Comparison of ENCODE assay signal across 8 cellular contexts in the genomic region with DNA sequence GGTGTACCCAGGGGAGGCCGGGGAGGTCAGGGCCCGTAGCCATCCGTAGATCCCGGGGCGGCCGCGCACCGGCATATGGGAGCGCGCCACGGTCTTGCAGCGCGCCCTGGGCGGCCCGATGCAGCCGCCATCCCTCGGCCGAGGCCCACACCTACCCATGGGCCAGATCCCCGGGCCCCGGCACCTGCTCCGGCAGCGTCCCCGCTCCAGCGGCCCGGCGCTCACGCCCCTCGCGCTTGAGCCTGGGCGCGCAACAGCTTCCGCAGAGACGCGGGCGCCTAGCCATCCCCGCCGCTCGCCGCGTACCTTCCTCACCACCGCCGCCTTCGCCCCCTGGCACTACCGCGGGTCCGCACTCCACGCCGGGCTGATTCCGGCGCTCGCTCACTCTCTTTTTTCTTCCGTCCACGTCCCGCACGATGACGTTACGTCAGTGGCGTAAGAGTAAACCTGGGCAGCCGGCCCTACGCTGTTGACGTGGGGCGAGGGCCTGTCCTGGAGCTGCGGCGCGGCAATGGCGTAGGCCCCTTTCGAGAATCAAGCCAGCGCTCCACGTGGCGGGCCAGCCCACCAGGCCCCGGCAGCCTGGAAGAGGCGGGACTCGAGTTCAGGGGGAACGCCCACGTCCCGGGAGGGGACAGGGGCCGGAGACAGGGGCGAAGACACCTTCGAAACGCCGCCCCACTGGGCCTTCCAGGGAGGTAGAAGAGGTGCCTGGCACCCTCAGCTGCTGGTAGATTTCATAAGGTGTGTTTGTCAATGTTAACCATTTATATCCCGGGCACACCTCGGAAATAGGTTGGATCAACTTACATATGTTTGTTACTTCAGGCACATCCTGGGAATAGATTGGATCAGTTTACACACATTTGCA. TPM values are rescaled to one million over a fixed set of nuclear protein-coding genes. Genes with fewer than 3 reads are reported as not detected.
DNase-seq lines count a peak whose midpoint lies in the region; TF ChIP-seq lines count a peak whose summit lies in the region.

A gene (minus strand): TSS at position 421 of the 874 bp plus-strand sequence. CDS start 3,334 bp downstream, outside the sequence.

- H3K4me3 ChIP-seq in foreskin fibroblast (ENCODE audit: low read depth in 1 of 2, low read length in 2 of 2) (peak within 1 kb of the TSS; percentile 85 to 92), neural progenitor cell (peak within 1 kb of the TSS; percentile 85), stomach smooth muscle (ENCODE audit: low read length in 2 of 2) (peak within 1 kb of the TSS; percentile 71 to 88)

- H3K36me3 ChIP-seq in ES-I3 (ENCODE audit: insufficient read depth, low read length) (peaks cover 10% of the 10 kb centered on the region), neural progenitor cell (peaks cover 8% of the 10 kb centered on the region), stomach smooth muscle (ENCODE audit: control insufficient read depth in 2 of 2, insufficient read depth in 2 of 2, low read length in 2 of 2) (peaks cover 3 to 4% of the 10 kb centered on the region in 2 donors)

- peaks cover 7% of the 10 kb centered on the region for H3K9me3 Mint-ChIP-seq in neural progenitor cell

- H3K9me3 ChIP-seq in ES-I3 (ENCODE audit: control insufficient read depth, insufficient read depth, low read length) (no peaks in the 10 kb centered on the region), neural progenitor cell (ENCODE audit: low read depth) (no peaks in the 10 kb centered on the region), stomach smooth muscle (ENCODE audit: control insufficient read depth in 2 of 2, low read length in 2 of 2) (no peaks in the 10 kb centered on the region)

- peak within 1 kb of the TSS; percentile 85 for H3K4me2 ChIP-seq in neural progenitor cell

- peak within 1 kb of the TSS; percentile 82 for H3K9ac ChIP-seq in ES-I3 (ENCODE audit: low read depth, low read length)
- H3K9ac ChIP-seq in neural progenitor cell, result peak within 1 kb of the TSS; percentile 59
- peak within 1 kb of the TSS; percentile 69 to 75 for H3K9ac ChIP-seq in stomach smooth muscle (ENCODE audit: low read length in 2 of 2)

- H4K20me1 ChIP-seq in neural progenitor cell (ENCODE audit: low read depth), result peaks cover 5% of the 10 kb centered on the region

- DNase-seq in GOT3 (lab: John Stamatoyannopoulos, UW) (peak; percentile 82), LHCN-M2 (ENCODE audit: low read depth) (peak; percentile 85), SIG-M5 treated with dmso at 0.1 percent for 504 hours (lab: John Stamatoyannopoulos, UW; ENCODE audit: unreplicated experiment) (peak; percentile 84), activated gamma-delta T cell (lab: John Stamatoyannopoulos, UW) (peak; percentile 74), foreskin fibroblast (peak; percentile 88 to 97), neural progenitor cell (ENCODE audit: low spot score) (peak; percentile 94)

- peaks cover 13% of the 10 kb centered on the region for H3K4me1 Mint-ChIP-seq in neural progenitor cell

- TF ChIP-seq CTCF in foreskin fibroblast (IDR thresholded peaks at IDR 0.05; ENCODE audit: low read depth, low read length) (no peak), neural progenitor cell (IDR thresholded peaks at IDR 0.05) (no peak)

- H3K79me2 ChIP-seq in neural progenitor cell (ENCODE audit: low read depth), result peaks cover 33% of the 10 kb centered on the region

- peak within 1 kb of the TSS; percentile 75 for H2AFZ ChIP-seq in neural progenitor cell (replicated peaks)

- peak within 1 kb of the TSS; percentile 100 for H3K4me3 Mint-ChIP-seq in neural progenitor cell

- H3K27ac ChIP-seq in neural progenitor cell (no peak within 1 kb of the TSS), stomach smooth muscle (ENCODE audit: low read length) (no peak within 1 kb of the TSS)

- peaks cover 21% of the 10 kb centered on the region for H3K36me3 Mint-ChIP-seq in neural progenitor cell

- H3F3A ChIP-seq in neural progenitor cell (ENCODE audit: low read depth), result no peaks in the 10 kb centered on the region

- peak within 1 kb of the TSS; percentile 90 for H3K27ac Mint-ChIP-seq in neural progenitor cell

- H3K27me3 ChIP-seq in neural progenitor cell, result no peaks in the 10 kb centered on the region
- H3K27me3 ChIP-seq in stomach smooth muscle (ENCODE audit: control insufficient read depth in 1 of 2, insufficient read depth in 2 of 2, low read length in 2 of 2), result no peaks in the 10 kb centered on the region

- peaks cover 2% of the 10 kb centered on the region for H3K27me3 Mint-ChIP-seq in neural progenitor cell (ENCODE audit: insufficient read depth, low read depth)

- H3K4me1 ChIP-seq in ES-I3 (ENCODE audit: insufficient read depth, low read length), result no peaks in the 10 kb centered on the region
- peaks cover 12% of the 10 kb centered on the region for H3K4me1 ChIP-seq in neural progenitor cell
- peaks cover 16% of the 10 kb centered on the region for H3K4me1 ChIP-seq in stomach smooth muscle (ENCODE audit: control insufficient read depth, insufficient read depth, low read length)

RNA-seq across cellular contexts. Expression of the gene that starts here (rescaled TPM):
- 78.7 and 104 TPM in 2 replicates for total RNA-seq in LHCN-M2 (2014; rRNA removed)
- 51.4 TPM for polyA plus RNA-seq in LHCN-M2 (2012)
- total RNA-seq in neural progenitor cell (ENCODE audit: low replicate concordance), result 93.7 and 97.2 TPM in 2 replicates
